ENCODE assay signal across 11 cellular contexts in genomic region chr4:138114434-138114833, GRCh38.
A peak's percentile ranks its signal among the peaks of the same experiment; 100 is the strongest.
DNase-seq lines count a peak whose midpoint lies in the region; ATAC-seq, FAIRE-seq and TF ChIP-seq lines count a peak whose summit lies in the region.
"Had no signal": no experiment of that assay in that cellular context is flagged by ENCODE, and none has a peak within 500 bp of the region (broad histone marks: within the 10 kb centered on the region; RNA-seq: fewer than 3 reads in every experiment).

No MANE protein-coding gene starts in this region.

- no TSS peak for BruUV-seq in HCT116 (replicated peaks; lab: Mats Ljungman, UMichigan)

- FAIRE-seq in pancreas (lab: Jason Lieb, UNC): no peak

- TF ChIP-seq CTCF in HCT116 (IDR thresholded peaks at IDR 0.05 in 2 of 3, conservative IDR thresholded peaks at IDR 0.05 in 1 of 3; ENCODE audit: borderline replicate concordance in 1 of 3, insufficient read depth in 1 of 3, low read depth in 2 of 3, low read length in 2 of 3): no peak
- TF ChIP-seq CTCF in pancreas (IDR thresholded peaks at IDR 0.05): no peak

- CTCF ChIA-PET in HCT116 (lab: Charles Lee): no interaction called here

- H3K36me3 ChIP-seq in HCT116 (ENCODE audit: control insufficient read depth in 1 of 2, insufficient read depth in 2 of 2, low read length in 2 of 2) (no peaks in the 10 kb centered on the region), pancreas (no peaks in the 10 kb centered on the region)
- no peaks in the 10 kb centered on the region for H3K36me3 ChIP-seq in effector memory CD4-positive, alpha-beta T cell (ENCODE audit: control insufficient read depth, insufficient read depth, low read length)
- H3K36me3 ChIP-seq: ovary had no signal

- H3K4me1 ChIP-seq in HCT116 (ENCODE audit: control insufficient read depth in 1 of 2, insufficient read depth in 2 of 2, low read length in 2 of 2) (peaks cover 7 to 17% of the 10 kb centered on the region in 2 experiments; a peak in 3 of 4 replicates), pancreas (no peaks in the 10 kb centered on the region)
- H3K4me1 ChIP-seq in effector memory CD4-positive, alpha-beta T cell (ENCODE audit: control insufficient read depth, insufficient read depth, low read length, poor library complexity, severe bottlenecking): no peaks in the 10 kb centered on the region

- RAD21 ChIA-PET in HCT116 (lab: Charles Lee; ENCODE audit: low non-redundant PET in 1 of 2, low total read pairs in 2 of 2, uncharacterized antibody in 2 of 2, unreplicated experiment in 2 of 2): no interaction called here

- POLR2A ChIA-PET in HCT116 (lab: Charles Lee): no interaction called here

- peak; percentile 100 for ATAC-seq in GM18873 (IDR thresholded peaks at IDR 0.05; ENCODE audit: low FRiP score, unreplicated experiment)
- ATAC-seq in HCT116: no peak
- peak; percentile 98 for ATAC-seq in HG03575 (IDR thresholded peaks at IDR 0.05; ENCODE audit: extremely low read depth, insufficient number of reproducible peaks, low FRiP score, unreplicated experiment)
- no peak for ATAC-seq in left ventricle myocardium superior
- no peak for ATAC-seq in pancreas
- ATAC-seq: stimulated activated effector memory CD8-positive, alpha-beta T cell treated with anti-CD3 and anti-CD28 coated beads, Interleukin-12 subunit alpha, Interleukin-12 subunit beta, amount 100 ng/mL, for 72 hours had no signal

- H3K9ac ChIP-seq in HCT116 (ENCODE audit: low read length): no peak overlapping the region

- H3K27me3 ChIP-seq in HCT116 (ENCODE audit: insufficient read depth, low read length) (no peaks in the 10 kb centered on the region), pancreas (no peaks in the 10 kb centered on the region)
- no peaks in the 10 kb centered on the region for H3K27me3 ChIP-seq in effector memory CD4-positive, alpha-beta T cell (replicated peaks; ENCODE audit: control insufficient read depth, insufficient read depth, low read length, poor library complexity, severe bottlenecking)
- H3K27me3 ChIP-seq: ovary had no signal

- 79 to 90% methylated on average over 1 of the region's 1 CpG for WGBS in pancreas, 2 donors

- no peaks in the 10 kb centered on the region for H3K9me2 ChIP-seq in HCT116 (ENCODE audit: insufficient read depth)

- DNase-seq in HCT116 (ENCODE audit: low read depth, low spot score): no peak
- peak; percentile 19 for DNase-seq in kidney tubule cell (ENCODE audit: low spot score)
- no peak for DNase-seq in activated CD4-positive, CD25-positive, alpha-beta regulatory T cell (lab: John Stamatoyannopoulos, UW)
- no peak for DNase-seq in left ventricle myocardium superior
- DNase-seq in effector memory CD4-positive, alpha-beta T cell: no peak
- no peak for DNase-seq in pancreas
- DNase-seq: H7, ovary had no signal

- H3K27ac ChIP-seq in HCT116 (ENCODE audit: low read depth, low read length): no peak overlapping the region
- H3K27ac ChIP-seq in effector memory CD4-positive, alpha-beta T cell (ENCODE audit: insufficient read depth, low read length, poor library complexity, severe bottlenecking): no peak overlapping the region
- no peak overlapping the region for H3K27ac ChIP-seq in pancreas
- H3K27ac ChIP-seq: ovary had no signal

- no peaks in the 10 kb centered on the region for H3K79me2 ChIP-seq in HCT116 (ENCODE audit: insufficient read depth, low read length)

- H2AFZ ChIP-seq in HCT116 (ENCODE audit: low read depth, low read length, poor library complexity, severe bottlenecking): peak overlapping the region; percentile 17

- H3K4me3 ChIP-seq in HCT116 (replicated peaks in 1 of 2; ENCODE audit: low read depth in 1 of 2, low read length in 2 of 2): no peak overlapping the region
- no peak overlapping the region for H3K4me3 ChIP-seq in effector memory CD4-positive, alpha-beta T cell (ENCODE audit: insufficient read depth, low read depth, low read length, poor library complexity, severe bottlenecking)
- no peak overlapping the region for H3K4me3 ChIP-seq in pancreas
- H3K4me3 ChIP-seq: ovary had no signal

- H3K9me3 ChIP-seq in HCT116 (ENCODE audit: control insufficient read depth in 1 of 2, insufficient read depth in 1 of 2, low read depth in 1 of 2, low read length in 2 of 2) (no peaks in the 10 kb centered on the region), pancreas (no peaks in the 10 kb centered on the region)
- no peaks in the 10 kb centered on the region for H3K9me3 ChIP-seq in effector memory CD4-positive, alpha-beta T cell (ENCODE audit: control insufficient read depth, low read length)
- H3K9me3 ChIP-seq: ovary had no signal

- H4K20me1 ChIP-seq in HCT116 (ENCODE audit: insufficient read depth): no peaks in the 10 kb centered on the region

- no peak for TF ChIP-seq POLR2A in HCT116 (IDR thresholded peaks at IDR 0.05; ENCODE audit: borderline replicate concordance, extremely low read depth, insufficient read depth, insufficient read length)

- TF ChIP-seq RAD21 in HCT116 (IDR thresholded peaks at IDR 0.05; ENCODE audit: low read depth): no peak

- no peak overlapping the region for H3K4me2 ChIP-seq in HCT116 (ENCODE audit: low read length)

- intact Hi-C loops in HCT116 (cut with micrococcal nuclease): no loop called here
- intact Hi-C loops in left ventricle myocardium superior (cut with micrococcal nuclease): no loop called here
- intact Hi-C loops in pancreas (cut with DNase I): no loop called here

TF ChIP-seq in HCT116, 20 proteins besides CTCF, POLR2A, EP300 and RAD21:
- TF ChIP-seq YY1 (IDR thresholded peaks at IDR 0.05; ENCODE audit: extremely low read depth, insufficient replicate concordance, low read depth, low read length): no peak
- no peak for TF ChIP-seq ATF3 (IDR thresholded peaks at IDR 0.05)
- no peak for TF ChIP-seq FOSL1 (IDR thresholded peaks at IDR 0.05; ENCODE audit: low read depth)
- TF ChIP-seq SRF (IDR thresholded peaks at IDR 0.05; ENCODE audit: low read depth): no peak
- TF ChIP-seq ZFX (IDR thresholded peaks at IDR 0.05): no peak
- no peak for TF ChIP-seq CBX3 (IDR thresholded peaks at IDR 0.05; ENCODE audit: low read depth)
- no peak for TF ChIP-seq TCF7L2 (IDR thresholded peaks at IDR 0.05; ENCODE audit: borderline replicate concordance, extremely low read depth, insufficient read depth, insufficient read length)
- no peak for TF ChIP-seq SIN3A (IDR thresholded peaks at IDR 0.05; ENCODE audit: low read depth)
- no peak for TF ChIP-seq SP1 (IDR thresholded peaks at IDR 0.05; ENCODE audit: low read depth)
- TF ChIP-seq POLR2AphosphoS5 (IDR thresholded peaks at IDR 0.05; ENCODE audit: low read depth, low read length): no peak
- TF ChIP-seq EZH2phosphoT487 (IDR thresholded peaks at IDR 0.05; ENCODE audit: borderline replicate concordance): no peak
- TF ChIP-seq CEBPB (IDR thresholded peaks at IDR 0.05; ENCODE audit: low read depth): no peak
- TF ChIP-seq JUND (IDR thresholded peaks at IDR 0.05): no peak
- no peak for TF ChIP-seq EGR1 (IDR thresholded peaks at IDR 0.05; ENCODE audit: low read depth)
- TF ChIP-seq ZNF274 (IDR thresholded peaks at IDR 0.05; ENCODE audit: low read depth, low read length): no peak
TF ChIP-seq in HCT116: peak in this region for 0.

Comparison
In these comparisons a context has a peak if more than half of its experiments do, and no peak if none do; other contexts are left out.
1. ATAC-seq: peak in GM18873 (single experiment) and HG03575 (single experiment); none in HCT116 (single experiment), left ventricle myocardium superior (single experiment) and pancreas (0 of 4).